ENCODE assay signal across 1 cellular context in the genomic region with DNA sequence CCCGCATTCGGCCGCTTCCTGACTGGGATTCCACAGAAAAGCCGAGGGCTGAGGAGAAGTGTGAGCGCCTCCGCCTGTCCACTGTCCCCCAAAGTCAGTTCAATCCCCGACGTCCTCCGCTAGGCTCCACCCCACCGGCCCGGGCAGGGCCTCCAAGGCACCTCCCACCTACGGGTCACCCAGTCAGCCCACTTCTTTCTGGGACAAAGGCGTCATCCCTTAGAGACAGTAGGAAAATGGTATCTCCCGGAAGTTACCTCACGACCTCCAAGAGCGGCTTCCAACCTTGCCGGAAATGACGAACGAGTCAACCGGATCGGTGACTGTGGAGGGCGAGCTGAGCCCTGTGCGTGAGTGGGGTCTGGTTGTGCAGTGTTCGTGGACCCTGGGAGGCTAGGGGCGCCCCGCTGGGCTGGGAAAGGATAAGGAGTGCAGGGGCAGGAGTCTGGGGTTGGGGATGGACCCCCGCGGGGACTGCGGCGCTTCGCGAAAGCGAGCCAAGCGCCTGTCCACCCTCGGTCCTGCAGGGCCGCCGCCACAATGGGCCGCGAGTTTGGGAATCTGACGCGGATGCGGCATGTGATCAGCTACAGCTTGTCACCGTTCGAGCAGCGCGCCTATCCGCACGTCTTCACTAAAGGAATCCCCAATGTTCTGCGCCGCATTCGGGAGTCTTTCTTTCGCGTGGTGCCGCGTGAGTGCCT.
TF ChIP-seq lines count a peak whose summit lies in the region.

A gene with protein sequence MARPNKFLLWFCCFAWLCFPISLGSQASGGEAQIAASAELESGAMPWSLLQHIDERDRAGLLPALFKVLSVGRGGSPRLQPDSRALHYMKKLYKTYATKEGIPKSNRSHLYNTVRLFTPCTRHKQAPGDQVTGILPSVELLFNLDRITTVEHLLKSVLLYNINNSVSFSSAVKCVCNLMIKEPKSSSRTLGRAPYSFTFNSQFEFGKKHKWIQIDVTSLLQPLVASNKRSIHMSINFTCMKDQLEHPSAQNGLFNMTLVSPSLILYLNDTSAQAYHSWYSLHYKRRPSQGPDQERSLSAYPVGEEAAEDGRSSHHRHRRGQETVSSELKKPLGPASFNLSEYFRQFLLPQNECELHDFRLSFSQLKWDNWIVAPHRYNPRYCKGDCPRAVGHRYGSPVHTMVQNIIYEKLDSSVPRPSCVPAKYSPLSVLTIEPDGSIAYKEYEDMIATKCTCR (minus strand): TSS at position 128 of the 704 bp plus-strand sequence. CDS start 1,936 bp downstream, outside the sequence.
A gene (plus strand): TSS at position 301 of the 704 bp plus-strand sequence. CDS start 240 bp downstream, at position 541.

TF ChIP-seq in HCT116, 20 proteins besides CTCF, POLR2A, EP300 and RAD21 (continued from another document):
- TF ChIP-seq, protein P1, sequence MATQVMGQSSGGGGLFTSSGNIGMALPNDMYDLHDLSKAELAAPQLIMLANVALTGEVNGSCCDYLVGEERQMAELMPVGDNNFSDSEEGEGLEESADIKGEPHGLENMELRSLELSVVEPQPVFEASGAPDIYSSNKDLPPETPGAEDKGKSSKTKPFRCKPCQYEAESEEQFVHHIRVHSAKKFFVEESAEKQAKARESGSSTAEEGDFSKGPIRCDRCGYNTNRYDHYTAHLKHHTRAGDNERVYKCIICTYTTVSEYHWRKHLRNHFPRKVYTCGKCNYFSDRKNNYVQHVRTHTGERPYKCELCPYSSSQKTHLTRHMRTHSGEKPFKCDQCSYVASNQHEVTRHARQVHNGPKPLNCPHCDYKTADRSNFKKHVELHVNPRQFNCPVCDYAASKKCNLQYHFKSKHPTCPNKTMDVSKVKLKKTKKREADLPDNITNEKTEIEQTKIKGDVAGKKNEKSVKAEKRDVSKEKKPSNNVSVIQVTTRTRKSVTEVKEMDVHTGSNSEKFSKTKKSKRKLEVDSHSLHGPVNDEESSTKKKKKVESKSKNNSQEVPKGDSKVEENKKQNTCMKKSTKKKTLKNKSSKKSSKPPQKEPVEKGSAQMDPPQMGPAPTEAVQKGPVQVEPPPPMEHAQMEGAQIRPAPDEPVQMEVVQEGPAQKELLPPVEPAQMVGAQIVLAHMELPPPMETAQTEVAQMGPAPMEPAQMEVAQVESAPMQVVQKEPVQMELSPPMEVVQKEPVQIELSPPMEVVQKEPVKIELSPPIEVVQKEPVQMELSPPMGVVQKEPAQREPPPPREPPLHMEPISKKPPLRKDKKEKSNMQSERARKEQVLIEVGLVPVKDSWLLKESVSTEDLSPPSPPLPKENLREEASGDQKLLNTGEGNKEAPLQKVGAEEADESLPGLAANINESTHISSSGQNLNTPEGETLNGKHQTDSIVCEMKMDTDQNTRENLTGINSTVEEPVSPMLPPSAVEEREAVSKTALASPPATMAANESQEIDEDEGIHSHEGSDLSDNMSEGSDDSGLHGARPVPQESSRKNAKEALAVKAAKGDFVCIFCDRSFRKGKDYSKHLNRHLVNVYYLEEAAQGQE (IDR thresholded peaks at IDR 0.05; ENCODE audit: low read depth), result no peak
- TF ChIP-seq EZH2 (IDR thresholded peaks at IDR 0.05) (no peak), EGR1 (IDR thresholded peaks at IDR 0.05; ENCODE audit: low read depth) (0 out of 2 replicates have a peak, but pooled peaks have one; percentile 33), ZNF274 (IDR thresholded peaks at IDR 0.05; ENCODE audit: low read depth, low read length) (no peak), YY1 (IDR thresholded peaks at IDR 0.05; ENCODE audit: extremely low read depth, insufficient replicate concordance, low read depth, low read length) (no peak), FOSL1 (IDR thresholded peaks at IDR 0.05; ENCODE audit: low read depth) (no peak)
TF ChIP-seq in HCT116: peak in this region for 8.
